Comparison of ENCODE assay signal across 8 cellular contexts in the genomic region with DNA sequence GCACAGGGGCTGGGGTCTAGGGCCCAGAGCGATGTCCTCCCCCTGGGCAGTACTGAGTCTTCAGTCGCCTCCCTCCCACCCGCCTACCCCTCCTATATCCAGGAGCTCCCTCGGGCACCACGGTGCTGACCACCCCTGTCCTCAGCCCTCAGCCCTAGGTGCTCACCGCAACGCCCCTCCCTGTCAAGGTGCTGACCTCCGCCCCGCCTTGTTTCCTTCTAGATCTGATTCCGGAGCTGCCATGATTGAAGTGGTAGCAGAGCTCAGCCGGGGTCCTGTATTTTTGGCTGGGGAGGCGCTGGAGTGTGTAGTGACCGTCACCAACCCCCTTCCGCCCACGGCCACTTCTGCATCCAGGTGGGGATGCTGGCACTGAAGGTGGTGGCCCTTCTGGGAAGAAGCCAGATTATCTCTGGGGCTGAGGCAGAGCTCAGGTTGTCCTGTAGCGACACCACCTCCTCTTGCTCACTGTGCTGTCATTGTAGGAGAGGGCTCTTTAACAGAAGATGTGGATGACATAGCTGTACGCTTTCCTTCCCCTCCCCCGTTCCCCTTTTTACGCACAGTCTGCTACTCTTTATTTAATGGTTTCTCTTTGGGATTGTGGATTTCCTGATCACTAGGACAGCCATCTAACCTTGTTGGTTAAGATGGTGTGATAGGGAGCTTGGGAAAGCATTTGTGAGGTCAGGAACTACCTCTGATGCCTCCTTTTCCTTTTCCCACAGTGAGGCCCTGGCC. TPM values are rescaled to one million over a fixed set of nuclear protein-coding genes. Genes with fewer than 3 reads are reported as not detected.
A peak's percentile ranks its signal among the peaks of the same experiment; 100 is the strongest.
DNase-seq lines count a peak whose midpoint lies in the region; ATAC-seq, FAIRE-seq and TF ChIP-seq lines count a peak whose summit lies in the region.

No MANE protein-coding gene starts in this region.

- H3K9me3 ChIP-seq in cardiac muscle cell (ENCODE audit: low read depth) (no peaks in the 10 kb centered on the region), prostate gland (no peaks in the 10 kb centered on the region)

- in situ Hi-C loops in KBM-7 (cut with MboI; ENCODE audit: low pct_unique_long_range_greater_than_20kb, low sequenced_read_pairs) = no loop called here

- peak overlapping the region; percentile 93 for H3K27ac Mint-ChIP-seq in activated naive CD4-positive, alpha-beta T cell treated with anti-CD3 and anti-CD28 coated beads, Interleukin-2, amount 10 ng/mL, durations not matched to agents 7 days and 5 days

- peak overlapping the region; percentile 90 for H3K4me3 Mint-ChIP-seq in activated naive CD4-positive, alpha-beta T cell treated with anti-CD3 and anti-CD28 coated beads, Interleukin-2, amount 10 ng/mL, durations not matched to agents 7 days and 5 days

- H3K36me3 ChIP-seq in cardiac muscle cell (peaks cover 18% of the 10 kb centered on the region), prostate gland (peaks cover 0 to 11% of the 10 kb centered on the region in 2 donors)

- ATAC-seq in GM18505 (IDR thresholded peaks at IDR 0.05; ENCODE audit: unreplicated experiment) (peak; percentile 30), HG02588 (IDR thresholded peaks at IDR 0.05; ENCODE audit: unreplicated experiment) (peak; percentile 21)

- intact Hi-C loops in prostate gland (cut with DNase I) = no loop called here

- TF ChIP-seq POLR2A in GM18505 (IDR thresholded peaks at IDR 0.05; ENCODE audit: borderline replicate concordance, extremely low read depth, insufficient read depth, insufficient read length) = no peak
- no peak for TF ChIP-seq POLR2A in prostate gland (IDR thresholded peaks at IDR 0.05)
- TF ChIP-seq POLR2A in H54 (IDR thresholded peaks at IDR 0.05; ENCODE audit: low read depth, low read length) = no peak

- H3K9me3 Mint-ChIP-seq in activated naive CD4-positive, alpha-beta T cell treated with anti-CD3 and anti-CD28 coated beads, Interleukin-2, amount 10 ng/mL, durations not matched to agents 7 days and 5 days = no peaks in the 10 kb centered on the region

- H3K4me3 ChIP-seq in cardiac muscle cell = peak overlapping the region; percentile 75
- peak overlapping the region; percentile 72 to 89 for H3K4me3 ChIP-seq in prostate gland

- FAIRE-seq in H54 (lab: Jason Lieb, UNC) = no peak

- H3K4me1 ChIP-seq in cardiac muscle cell (ENCODE audit: low read depth) = peaks cover 16% of the 10 kb centered on the region
- peaks cover 21% of the 10 kb centered on the region for H3K4me1 ChIP-seq in prostate gland (replicated peaks)

- H3K27me3 ChIP-seq in cardiac muscle cell (no peaks in the 10 kb centered on the region), prostate gland (replicated peaks; ENCODE audit: insufficient read depth) (no peaks in the 10 kb centered on the region)

- 2% methylated on average over 19 of the region's 19 CpGs for WGBS in prostate gland

- CTCF ChIA-PET in activated naive CD4-positive, alpha-beta T cell treated with anti-CD3 and anti-CD28 coated beads, Interleukin-2, amount 10 ng/mL, durations not matched to agents 7 days and 5 days (lab: Charles Lee) = interaction anchor here (0.7 to 6.6 kb wide), 7 partner anchors 13 to 96 kb away, joined by 3 to 83 read pairs (median 12); a partner anchor contains a TSS

- H3K27ac ChIP-seq in cardiac muscle cell (peak overlapping the region; percentile 97), prostate gland (peak overlapping the region; percentile 80 to 88)

- no peaks in the 10 kb centered on the region for H3K27me3 Mint-ChIP-seq in activated naive CD4-positive, alpha-beta T cell treated with anti-CD3 and anti-CD28 coated beads, Interleukin-2, amount 10 ng/mL, durations not matched to agents 7 days and 5 days

- DNase-seq in NCI-H69 (lab: John Stamatoyannopoulos, UW) (peak; percentile 49), cardiac muscle cell (ENCODE audit: low read depth in 1 of 2, low spot score in 1 of 2) (peak in 1 of 2 donors; percentile 45), prostate gland (ENCODE audit: low spot score) (peak; percentile 20), H54 (ENCODE audit: insufficient read length, low spot score) (no peak), KBM-7 (no peak)
- peak; percentile 78 for DNase-seq in activated naive CD4-positive, alpha-beta T cell treated with anti-CD3 and anti-CD28 coated beads, Interleukin-2, amount 10 ng/mL, durations not matched to agents 7 days and 5 days

- H3K4me1 Mint-ChIP-seq in activated naive CD4-positive, alpha-beta T cell treated with anti-CD3 and anti-CD28 coated beads, Interleukin-2, amount 10 ng/mL, durations not matched to agents 7 days and 5 days = peaks cover 47% of the 10 kb centered on the region

- peaks cover 40% of the 10 kb centered on the region for H3K36me3 Mint-ChIP-seq in activated naive CD4-positive, alpha-beta T cell treated with anti-CD3 and anti-CD28 coated beads, Interleukin-2, amount 10 ng/mL, durations not matched to agents 7 days and 5 days

- no peak for TF ChIP-seq CTCF in cardiac muscle cell (IDR thresholded peaks at IDR 0.05; ENCODE audit: low read depth, low read length)
- TF ChIP-seq CTCF in prostate gland (IDR thresholded peaks at IDR 0.05) = no peak

RNA-seq across cellular contexts. Expression of a gene that starts 0.6 kb away (rescaled TPM):
- total RNA-seq in cardiac muscle cell (24.1 and 30.4 TPM in 2 replicates), prostate gland (10 to 100 TPM; 19.4 to 30.3 TPM)
- polyA plus RNA-seq in cardiac muscle cell = 17.9 and 21.8 TPM in 2 replicates

RNA-seq across cellular contexts. Expression of a gene that starts 0.7 kb away (rescaled TPM):
- total RNA-seq in cardiac muscle cell = 132 and 157 TPM in 2 replicates
- 135 and 140 TPM in 2 replicates for polyA plus RNA-seq in cardiac muscle cell
- total RNA-seq in prostate gland = 10 to 100 TPM; 48.5 to 55.4 TPM

RNA-seq across cellular contexts. Expression of a gene that starts 4.4 kb away (rescaled TPM):
- total RNA-seq in cardiac muscle cell (not detected in 2 replicates), prostate gland (not detected)
- not detected in 2 replicates for polyA plus RNA-seq in cardiac muscle cell

RNA-seq across cellular contexts. Expression of a gene that starts 17.2 kb away (rescaled TPM):
- total RNA-seq in cardiac muscle cell (45.7 and 51.5 TPM in 2 replicates), prostate gland (100 to 1,000 TPM in 1 of 2 donors, 10 to 100 TPM in 1; 60.9 to 120 TPM)
- polyA plus RNA-seq in cardiac muscle cell = 62.3 and 84.2 TPM in 2 replicates

RNA-seq across cellular contexts. Expression of a gene that starts 17.7 kb away (rescaled TPM):
- total RNA-seq in cardiac muscle cell (172 and 178 TPM in 2 replicates), prostate gland (100 to 1,000 TPM; 167 to 315 TPM)
- polyA plus RNA-seq in cardiac muscle cell = 96.0 and 98.0 TPM in 2 replicates

Comparison
In these comparisons a context has a peak if more than half of its experiments do, and no peak if none do; other contexts are left out.
1. DNase-seq: peak in NCI-H69 (single experiment), activated naive CD4-positive, alpha-beta T cell treated with anti-CD3 and anti-CD28 coated beads, Interleukin-2, amount 10 ng/mL, durations not matched to agents 7 days and 5 days (single experiment) and prostate gland (single experiment); none in H54 (single experiment) and KBM-7 (single experiment).